ENCODE assay signal across 1 cellular context in the genomic region with DNA sequence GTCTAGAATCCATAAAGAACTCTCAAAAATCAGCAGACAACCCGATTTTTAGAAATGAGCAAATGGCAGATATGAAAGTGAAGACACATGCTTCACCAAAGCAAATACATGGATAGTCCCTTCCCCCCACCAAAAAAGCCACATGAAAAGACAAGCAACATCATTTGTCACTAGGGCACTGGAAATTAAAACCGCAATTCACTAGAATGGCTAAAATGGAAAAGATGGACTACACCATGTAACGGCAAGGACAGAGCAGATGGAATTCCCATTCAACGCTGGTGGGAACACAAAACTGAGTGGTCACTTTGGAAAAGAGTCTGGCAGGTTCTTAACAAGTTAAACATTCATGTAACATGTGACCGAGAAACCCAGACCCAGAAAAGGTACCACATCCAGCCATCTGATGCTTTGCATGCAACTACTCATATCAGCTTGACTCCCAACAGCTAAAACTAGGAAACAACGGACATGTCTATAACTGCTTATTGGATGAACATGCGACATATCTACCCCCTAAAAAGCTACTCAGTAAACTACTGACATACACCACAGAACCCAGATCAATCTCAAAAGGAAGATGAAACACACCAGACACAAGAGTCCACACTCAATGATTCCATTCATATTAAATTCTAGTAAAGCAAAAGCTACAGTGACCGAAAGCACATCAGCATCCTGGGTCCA.
TF ChIP-seq lines count a peak whose summit lies in the region.

No MANE protein-coding gene starts in this region.

TF ChIP-seq in GM23338, 12 proteins besides CTCF, POLR2A, EP300 and RAD21 (continued from another document):
- TF ChIP-seq, protein P1, sequence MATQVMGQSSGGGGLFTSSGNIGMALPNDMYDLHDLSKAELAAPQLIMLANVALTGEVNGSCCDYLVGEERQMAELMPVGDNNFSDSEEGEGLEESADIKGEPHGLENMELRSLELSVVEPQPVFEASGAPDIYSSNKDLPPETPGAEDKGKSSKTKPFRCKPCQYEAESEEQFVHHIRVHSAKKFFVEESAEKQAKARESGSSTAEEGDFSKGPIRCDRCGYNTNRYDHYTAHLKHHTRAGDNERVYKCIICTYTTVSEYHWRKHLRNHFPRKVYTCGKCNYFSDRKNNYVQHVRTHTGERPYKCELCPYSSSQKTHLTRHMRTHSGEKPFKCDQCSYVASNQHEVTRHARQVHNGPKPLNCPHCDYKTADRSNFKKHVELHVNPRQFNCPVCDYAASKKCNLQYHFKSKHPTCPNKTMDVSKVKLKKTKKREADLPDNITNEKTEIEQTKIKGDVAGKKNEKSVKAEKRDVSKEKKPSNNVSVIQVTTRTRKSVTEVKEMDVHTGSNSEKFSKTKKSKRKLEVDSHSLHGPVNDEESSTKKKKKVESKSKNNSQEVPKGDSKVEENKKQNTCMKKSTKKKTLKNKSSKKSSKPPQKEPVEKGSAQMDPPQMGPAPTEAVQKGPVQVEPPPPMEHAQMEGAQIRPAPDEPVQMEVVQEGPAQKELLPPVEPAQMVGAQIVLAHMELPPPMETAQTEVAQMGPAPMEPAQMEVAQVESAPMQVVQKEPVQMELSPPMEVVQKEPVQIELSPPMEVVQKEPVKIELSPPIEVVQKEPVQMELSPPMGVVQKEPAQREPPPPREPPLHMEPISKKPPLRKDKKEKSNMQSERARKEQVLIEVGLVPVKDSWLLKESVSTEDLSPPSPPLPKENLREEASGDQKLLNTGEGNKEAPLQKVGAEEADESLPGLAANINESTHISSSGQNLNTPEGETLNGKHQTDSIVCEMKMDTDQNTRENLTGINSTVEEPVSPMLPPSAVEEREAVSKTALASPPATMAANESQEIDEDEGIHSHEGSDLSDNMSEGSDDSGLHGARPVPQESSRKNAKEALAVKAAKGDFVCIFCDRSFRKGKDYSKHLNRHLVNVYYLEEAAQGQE (IDR thresholded peaks at IDR 0.05; ENCODE audit: unreplicated experiment): no peak
- TF ChIP-seq, protein P2, sequence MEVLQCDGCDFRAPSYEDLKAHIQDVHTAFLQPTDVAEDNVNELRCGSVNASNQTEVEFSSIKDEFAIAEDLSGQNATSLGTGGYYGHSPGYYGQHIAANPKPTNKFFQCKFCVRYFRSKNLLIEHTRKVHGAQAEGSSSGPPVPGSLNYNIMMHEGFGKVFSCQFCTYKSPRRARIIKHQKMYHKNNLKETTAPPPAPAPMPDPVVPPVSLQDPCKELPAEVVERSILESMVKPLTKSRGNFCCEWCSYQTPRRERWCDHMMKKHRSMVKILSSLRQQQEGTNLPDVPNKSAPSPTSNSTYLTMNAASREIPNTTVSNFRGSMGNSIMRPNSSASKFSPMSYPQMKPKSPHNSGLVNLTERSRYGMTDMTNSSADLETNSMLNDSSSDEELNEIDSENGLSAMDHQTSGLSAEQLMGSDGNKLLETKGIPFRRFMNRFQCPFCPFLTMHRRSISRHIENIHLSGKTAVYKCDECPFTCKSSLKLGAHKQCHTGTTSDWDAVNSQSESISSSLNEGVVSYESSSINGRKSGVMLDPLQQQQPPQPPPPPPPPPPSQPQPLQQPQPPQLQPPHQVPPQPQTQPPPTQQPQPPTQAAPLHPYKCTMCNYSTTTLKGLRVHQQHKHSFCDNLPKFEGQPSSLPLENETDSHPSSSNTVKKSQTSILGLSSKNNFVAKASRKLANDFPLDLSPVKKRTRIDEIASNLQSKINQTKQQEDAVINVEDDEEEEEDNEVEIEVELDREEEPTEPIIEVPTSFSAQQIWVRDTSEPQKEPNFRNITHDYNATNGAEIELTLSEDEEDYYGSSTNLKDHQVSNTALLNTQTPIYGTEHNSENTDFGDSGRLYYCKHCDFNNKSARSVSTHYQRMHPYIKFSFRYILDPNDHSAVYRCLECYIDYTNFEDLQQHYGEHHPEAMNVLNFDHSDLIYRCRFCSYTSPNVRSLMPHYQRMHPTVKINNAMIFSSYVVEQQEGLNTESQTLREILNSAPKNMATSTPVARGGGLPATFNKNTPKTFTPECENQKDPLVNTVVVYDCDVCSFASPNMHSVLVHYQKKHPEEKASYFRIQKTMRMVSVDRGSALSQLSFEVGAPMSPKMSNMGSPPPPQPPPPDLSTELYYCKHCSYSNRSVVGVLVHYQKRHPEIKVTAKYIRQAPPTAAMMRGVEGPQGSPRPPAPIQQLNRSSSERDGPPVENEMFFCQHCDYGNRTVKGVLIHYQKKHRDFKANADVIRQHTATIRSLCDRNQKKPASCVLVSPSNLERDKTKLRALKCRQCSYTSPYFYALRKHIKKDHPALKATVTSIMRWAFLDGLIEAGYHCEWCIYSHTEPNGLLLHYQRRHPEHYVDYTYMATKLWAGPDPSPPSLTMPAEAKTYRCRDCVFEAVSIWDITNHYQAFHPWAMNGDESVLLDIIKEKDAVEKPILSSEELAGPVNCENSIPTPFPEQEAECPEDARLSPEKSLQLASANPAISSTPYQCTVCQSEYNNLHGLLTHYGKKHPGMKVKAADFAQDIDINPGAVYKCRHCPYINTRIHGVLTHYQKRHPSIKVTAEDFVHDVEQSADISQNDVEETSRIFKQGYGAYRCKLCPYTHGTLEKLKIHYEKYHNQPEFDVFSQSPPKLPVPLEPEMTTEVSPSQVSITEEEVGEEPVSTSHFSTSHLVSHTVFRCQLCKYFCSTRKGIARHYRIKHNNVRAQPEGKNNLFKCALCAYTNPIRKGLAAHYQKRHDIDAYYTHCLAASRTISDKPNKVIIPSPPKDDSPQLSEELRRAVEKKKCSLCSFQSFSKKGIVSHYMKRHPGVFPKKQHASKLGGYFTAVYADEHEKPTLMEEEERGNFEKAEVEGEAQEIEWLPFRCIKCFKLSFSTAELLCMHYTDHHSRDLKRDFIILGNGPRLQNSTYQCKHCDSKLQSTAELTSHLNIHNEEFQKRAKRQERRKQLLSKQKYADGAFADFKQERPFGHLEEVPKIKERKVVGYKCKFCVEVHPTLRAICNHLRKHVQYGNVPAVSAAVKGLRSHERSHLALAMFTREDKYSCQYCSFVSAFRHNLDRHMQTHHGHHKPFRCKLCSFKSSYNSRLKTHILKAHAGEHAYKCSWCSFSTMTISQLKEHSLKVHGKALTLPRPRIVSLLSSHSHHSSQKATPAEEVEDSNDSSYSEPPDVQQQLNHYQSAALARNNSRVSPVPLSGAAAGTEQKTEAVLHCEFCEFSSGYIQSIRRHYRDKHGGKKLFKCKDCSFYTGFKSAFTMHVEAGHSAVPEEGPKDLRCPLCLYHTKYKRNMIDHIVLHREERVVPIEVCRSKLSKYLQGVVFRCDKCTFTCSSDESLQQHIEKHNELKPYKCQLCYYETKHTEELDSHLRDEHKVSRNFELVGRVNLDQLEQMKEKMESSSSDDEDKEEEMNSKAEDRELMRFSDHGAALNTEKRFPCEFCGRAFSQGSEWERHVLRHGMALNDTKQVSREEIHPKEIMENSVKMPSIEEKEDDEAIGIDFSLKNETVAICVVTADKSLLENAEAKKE (CRISPR knock-in tag; IDR thresholded peaks at IDR 0.05): no peak
- TF ChIP-seq JUNB (IDR thresholded peaks at IDR 0.05; ENCODE audit: unreplicated experiment) (no peak), ZNF331 (CRISPR knock-in tag; IDR thresholded peaks at IDR 0.05; ENCODE audit: low read depth) (no peak), POLR2AphosphoS5 (IDR thresholded peaks at IDR 0.05; ENCODE audit: low read depth) (no peak), STAT1 (IDR thresholded peaks at IDR 0.05; ENCODE audit: unreplicated experiment) (no peak), EZH2 (IDR thresholded peaks at IDR 0.05; ENCODE audit: low read depth, unreplicated experiment) (no peak)
- TF ChIP-seq, protein P3, sequence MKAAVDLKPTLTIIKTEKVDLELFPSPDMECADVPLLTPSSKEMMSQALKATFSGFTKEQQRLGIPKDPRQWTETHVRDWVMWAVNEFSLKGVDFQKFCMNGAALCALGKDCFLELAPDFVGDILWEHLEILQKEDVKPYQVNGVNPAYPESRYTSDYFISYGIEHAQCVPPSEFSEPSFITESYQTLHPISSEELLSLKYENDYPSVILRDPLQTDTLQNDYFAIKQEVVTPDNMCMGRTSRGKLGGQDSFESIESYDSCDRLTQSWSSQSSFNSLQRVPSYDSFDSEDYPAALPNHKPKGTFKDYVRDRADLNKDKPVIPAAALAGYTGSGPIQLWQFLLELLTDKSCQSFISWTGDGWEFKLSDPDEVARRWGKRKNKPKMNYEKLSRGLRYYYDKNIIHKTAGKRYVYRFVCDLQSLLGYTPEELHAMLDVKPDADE (IDR thresholded peaks at IDR 0.05): no peak
